ENCODE assay signal across 1 cellular context in the genomic region with DNA sequence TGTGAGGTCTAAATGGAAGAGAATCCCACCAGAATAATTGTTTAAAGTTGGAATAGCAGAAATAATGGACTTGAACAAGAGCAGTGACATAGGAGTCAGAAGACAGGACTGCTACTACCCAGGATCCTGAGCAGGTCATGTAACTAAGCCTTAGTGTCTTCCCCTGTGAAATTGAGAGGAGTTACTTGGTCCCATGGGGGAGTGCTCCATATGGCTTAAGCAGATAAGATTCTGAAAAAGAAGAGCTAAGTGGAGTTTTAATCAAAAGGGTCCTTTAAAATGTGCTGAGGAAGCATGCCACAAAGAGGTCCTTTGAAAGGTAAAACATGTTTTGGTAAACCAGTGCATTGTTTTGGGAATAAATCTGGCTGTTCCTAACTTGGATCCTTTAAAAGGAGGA.
A peak's percentile ranks its signal among the peaks of the same experiment; 100 is the strongest.
TF ChIP-seq lines count a peak whose summit lies in the region.

No MANE protein-coding gene starts in this region.

TF ChIP-seq in K562, 482 proteins besides CTCF, POLR2A, EP300 and RAD21 (continued from another document and continues in another):
- TF ChIP-seq, protein P1, sequence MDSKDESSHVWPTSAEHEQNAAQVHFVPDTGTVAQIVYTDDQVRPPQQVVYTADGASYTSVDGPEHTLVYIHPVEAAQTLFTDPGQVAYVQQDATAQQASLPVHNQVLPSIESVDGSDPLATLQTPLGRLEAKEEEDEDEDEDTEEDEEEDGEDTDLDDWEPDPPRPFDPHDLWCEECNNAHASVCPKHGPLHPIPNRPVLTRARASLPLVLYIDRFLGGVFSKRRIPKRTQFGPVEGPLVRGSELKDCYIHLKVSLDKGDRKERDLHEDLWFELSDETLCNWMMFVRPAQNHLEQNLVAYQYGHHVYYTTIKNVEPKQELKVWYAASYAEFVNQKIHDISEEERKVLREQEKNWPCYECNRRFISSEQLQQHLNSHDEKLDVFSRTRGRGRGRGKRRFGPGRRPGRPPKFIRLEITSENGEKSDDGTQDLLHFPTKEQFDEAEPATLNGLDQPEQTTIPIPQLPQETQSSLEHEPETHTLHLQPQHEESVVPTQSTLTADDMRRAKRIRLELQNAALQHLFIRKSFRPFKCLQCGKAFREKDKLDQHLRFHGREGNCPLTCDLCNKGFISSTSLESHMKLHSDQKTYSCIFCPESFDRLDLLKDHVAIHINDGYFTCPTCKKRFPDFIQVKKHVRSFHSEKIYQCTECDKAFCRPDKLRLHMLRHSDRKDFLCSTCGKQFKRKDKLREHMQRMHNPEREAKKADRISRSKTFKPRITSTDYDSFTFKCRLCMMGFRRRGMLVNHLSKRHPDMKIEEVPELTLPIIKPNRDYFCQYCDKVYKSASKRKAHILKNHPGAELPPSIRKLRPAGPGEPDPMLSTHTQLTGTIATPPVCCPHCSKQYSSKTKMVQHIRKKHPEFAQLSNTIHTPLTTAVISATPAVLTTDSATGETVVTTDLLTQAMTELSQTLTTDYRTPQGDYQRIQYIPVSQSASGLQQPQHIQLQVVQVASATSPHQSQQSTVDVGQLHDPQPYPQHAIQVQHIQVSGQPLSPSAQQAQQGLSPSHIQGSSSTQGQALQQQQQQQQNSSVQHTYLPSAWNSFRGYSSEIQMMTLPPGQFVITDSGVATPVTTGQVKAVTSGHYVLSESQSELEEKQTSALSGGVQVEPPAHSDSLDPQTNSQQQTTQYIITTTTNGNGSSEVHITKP (IDR thresholded peaks at IDR 0.05; ENCODE audit: partially characterized antibody) = peak; percentile 98
- TF ChIP-seq OTX1 (CRISPR knock-in tag; IDR thresholded peaks at IDR 0.05) (no peak), ATF7 (IDR thresholded peaks at IDR 0.05) (peak; percentile 67), ZNF134 (CRISPR knock-in tag; conservative IDR thresholded peaks at IDR 0.05) (no peak), RFX1 (IDR thresholded peaks at IDR 0.05) (peak; percentile 20; the same call in 1 of the 2 replicates), MAFG (tag; conservative IDR thresholded peaks at IDR 0.05) (peak; percentile 81), SAFB2 (IDR thresholded peaks at IDR 0.05; ENCODE audit: borderline replicate concordance, low read depth, low read length, severe bottlenecking) (no peak), NR2C2 (CRISPR knock-in tag; IDR thresholded peaks at IDR 0.05) (no peak), NR2C2 (tag; IDR thresholded peaks at IDR 0.05) (peak; percentile 46; the same call in 1 of the 2 replicates), CBX5 (IDR thresholded peaks at IDR 0.05; ENCODE audit: borderline replicate concordance, low read depth) (no peak), IFI16 (CRISPR knock-in tag; IDR thresholded peaks at IDR 0.05) (no peak), SMARCA5 (IDR thresholded peaks at IDR 0.05) (no peak), SMAD1 (IDR thresholded peaks at IDR 0.05; ENCODE audit: low read depth, low read length, partially characterized antibody) (no peak), ZNF197 (CRISPR knock-in tag; IDR thresholded peaks at IDR 0.05; ENCODE audit: low read depth) (no peak), HNRNPL (IDR thresholded peaks at IDR 0.05; ENCODE audit: low read depth, low read length) (no peak), ZNF174 (CRISPR knock-in tag; IDR thresholded peaks at IDR 0.05) (no peak), RBM39 (optimal IDR thresholded peaks at IDR 0.05; ENCODE audit: low read depth, low read length) (no peak), CCNT2 (IDR thresholded peaks at IDR 0.05; ENCODE audit: borderline replicate concordance, extremely low read depth, insufficient read length, low read depth, low read length) (peak; percentile 60), CBX8 (IDR thresholded peaks at IDR 0.05; ENCODE audit: borderline replicate concordance, extremely low read depth, low read depth, low read length, poor library complexity, severe bottlenecking) (no peak), SIN3A (IDR thresholded peaks at IDR 0.05; ENCODE audit: borderline replicate concordance in 2 of 2, control insufficient read depth in 1 of 2, low read depth in 2 of 2, low read length in 2 of 2) (no peak), ZFP30 (CRISPR knock-in tag; IDR thresholded peaks at IDR 0.05; ENCODE audit: borderline replicate concordance) (no peak), NBN (IDR thresholded peaks at IDR 0.05; ENCODE audit: low read depth) (no peak; the same call in none of the 2 replicates), ZNF121 (CRISPR knock-in tag; conservative IDR thresholded peaks at IDR 0.05) (no peak), SMARCC2 (IDR thresholded peaks at IDR 0.05; ENCODE audit: low read depth) (peak; percentile 85)
- TF ChIP-seq, protein P2, sequence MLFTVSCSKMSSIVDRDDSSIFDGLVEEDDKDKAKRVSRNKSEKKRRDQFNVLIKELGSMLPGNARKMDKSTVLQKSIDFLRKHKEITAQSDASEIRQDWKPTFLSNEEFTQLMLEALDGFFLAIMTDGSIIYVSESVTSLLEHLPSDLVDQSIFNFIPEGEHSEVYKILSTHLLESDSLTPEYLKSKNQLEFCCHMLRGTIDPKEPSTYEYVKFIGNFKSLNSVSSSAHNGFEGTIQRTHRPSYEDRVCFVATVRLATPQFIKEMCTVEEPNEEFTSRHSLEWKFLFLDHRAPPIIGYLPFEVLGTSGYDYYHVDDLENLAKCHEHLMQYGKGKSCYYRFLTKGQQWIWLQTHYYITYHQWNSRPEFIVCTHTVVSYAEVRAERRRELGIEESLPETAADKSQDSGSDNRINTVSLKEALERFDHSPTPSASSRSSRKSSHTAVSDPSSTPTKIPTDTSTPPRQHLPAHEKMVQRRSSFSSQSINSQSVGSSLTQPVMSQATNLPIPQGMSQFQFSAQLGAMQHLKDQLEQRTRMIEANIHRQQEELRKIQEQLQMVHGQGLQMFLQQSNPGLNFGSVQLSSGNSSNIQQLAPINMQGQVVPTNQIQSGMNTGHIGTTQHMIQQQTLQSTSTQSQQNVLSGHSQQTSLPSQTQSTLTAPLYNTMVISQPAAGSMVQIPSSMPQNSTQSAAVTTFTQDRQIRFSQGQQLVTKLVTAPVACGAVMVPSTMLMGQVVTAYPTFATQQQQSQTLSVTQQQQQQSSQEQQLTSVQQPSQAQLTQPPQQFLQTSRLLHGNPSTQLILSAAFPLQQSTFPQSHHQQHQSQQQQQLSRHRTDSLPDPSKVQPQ (CRISPR knock-in tag; IDR thresholded peaks at IDR 0.05; ENCODE audit: borderline replicate concordance) = no peak
- TF ChIP-seq, protein P3, sequence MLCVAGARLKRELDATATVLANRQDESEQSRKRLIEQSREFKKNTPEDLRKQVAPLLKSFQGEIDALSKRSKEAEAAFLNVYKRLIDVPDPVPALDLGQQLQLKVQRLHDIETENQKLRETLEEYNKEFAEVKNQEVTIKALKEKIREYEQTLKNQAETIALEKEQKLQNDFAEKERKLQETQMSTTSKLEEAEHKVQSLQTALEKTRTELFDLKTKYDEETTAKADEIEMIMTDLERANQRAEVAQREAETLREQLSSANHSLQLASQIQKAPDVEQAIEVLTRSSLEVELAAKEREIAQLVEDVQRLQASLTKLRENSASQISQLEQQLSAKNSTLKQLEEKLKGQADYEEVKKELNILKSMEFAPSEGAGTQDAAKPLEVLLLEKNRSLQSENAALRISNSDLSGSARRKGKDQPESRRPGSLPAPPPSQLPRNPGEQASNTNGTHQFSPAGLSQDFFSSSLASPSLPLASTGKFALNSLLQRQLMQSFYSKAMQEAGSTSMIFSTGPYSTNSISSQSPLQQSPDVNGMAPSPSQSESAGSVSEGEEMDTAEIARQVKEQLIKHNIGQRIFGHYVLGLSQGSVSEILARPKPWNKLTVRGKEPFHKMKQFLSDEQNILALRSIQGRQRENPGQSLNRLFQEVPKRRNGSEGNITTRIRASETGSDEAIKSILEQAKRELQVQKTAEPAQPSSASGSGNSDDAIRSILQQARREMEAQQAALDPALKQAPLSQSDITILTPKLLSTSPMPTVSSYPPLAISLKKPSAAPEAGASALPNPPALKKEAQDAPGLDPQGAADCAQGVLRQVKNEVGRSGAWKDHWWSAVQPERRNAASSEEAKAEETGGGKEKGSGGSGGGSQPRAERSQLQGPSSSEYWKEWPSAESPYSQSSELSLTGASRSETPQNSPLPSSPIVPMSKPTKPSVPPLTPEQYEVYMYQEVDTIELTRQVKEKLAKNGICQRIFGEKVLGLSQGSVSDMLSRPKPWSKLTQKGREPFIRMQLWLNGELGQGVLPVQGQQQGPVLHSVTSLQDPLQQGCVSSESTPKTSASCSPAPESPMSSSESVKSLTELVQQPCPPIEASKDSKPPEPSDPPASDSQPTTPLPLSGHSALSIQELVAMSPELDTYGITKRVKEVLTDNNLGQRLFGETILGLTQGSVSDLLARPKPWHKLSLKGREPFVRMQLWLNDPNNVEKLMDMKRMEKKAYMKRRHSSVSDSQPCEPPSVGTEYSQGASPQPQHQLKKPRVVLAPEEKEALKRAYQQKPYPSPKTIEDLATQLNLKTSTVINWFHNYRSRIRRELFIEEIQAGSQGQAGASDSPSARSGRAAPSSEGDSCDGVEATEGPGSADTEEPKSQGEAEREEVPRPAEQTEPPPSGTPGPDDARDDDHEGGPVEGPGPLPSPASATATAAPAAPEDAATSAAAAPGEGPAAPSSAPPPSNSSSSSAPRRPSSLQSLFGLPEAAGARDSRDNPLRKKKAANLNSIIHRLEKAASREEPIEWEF (CRISPR knock-in tag; IDR thresholded peaks at IDR 0.05) = no peak
- TF ChIP-seq, protein P4, sequence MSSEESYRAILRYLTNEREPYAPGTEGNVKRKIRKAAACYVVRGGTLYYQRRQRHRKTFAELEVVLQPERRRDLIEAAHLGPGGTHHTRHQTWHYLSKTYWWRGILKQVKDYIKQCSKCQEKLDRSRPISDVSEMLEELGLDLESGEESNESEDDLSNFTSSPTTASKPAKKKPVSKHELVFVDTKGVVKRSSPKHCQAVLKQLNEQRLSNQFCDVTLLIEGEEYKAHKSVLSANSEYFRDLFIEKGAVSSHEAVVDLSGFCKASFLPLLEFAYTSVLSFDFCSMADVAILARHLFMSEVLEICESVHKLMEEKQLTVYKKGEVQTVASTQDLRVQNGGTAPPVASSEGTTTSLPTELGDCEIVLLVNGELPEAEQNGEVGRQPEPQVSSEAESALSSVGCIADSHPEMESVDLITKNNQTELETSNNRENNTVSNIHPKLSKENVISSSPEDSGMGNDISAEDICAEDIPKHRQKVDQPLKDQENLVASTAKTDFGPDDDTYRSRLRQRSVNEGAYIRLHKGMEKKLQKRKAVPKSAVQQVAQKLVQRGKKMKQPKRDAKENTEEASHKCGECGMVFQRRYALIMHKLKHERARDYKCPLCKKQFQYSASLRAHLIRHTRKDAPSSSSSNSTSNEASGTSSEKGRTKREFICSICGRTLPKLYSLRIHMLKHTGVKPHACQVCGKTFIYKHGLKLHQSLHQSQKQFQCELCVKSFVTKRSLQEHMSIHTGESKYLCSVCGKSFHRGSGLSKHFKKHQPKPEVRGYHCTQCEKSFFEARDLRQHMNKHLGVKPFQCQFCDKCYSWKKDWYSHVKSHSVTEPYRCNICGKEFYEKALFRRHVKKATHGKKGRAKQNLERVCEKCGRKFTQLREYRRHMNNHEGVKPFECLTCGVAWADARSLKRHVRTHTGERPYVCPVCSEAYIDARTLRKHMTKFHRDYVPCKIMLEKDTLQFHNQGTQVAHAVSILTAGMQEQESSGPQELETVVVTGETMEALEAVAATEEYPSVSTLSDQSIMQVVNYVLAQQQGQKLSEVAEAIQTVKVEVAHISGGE (CRISPR knock-in tag; IDR thresholded peaks at IDR 0.05) = 0 out of 6 replicates have a peak, but pooled peaks of 1 of the 3 experiments have one; percentile 23
- TF ChIP-seq, protein P5, sequence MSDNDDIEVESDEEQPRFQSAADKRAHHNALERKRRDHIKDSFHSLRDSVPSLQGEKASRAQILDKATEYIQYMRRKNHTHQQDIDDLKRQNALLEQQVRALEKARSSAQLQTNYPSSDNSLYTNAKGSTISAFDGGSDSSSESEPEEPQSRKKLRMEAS (CRISPR knock-in tag; IDR thresholded peaks at IDR 0.05) = no peak
- TF ChIP-seq, protein P6, sequence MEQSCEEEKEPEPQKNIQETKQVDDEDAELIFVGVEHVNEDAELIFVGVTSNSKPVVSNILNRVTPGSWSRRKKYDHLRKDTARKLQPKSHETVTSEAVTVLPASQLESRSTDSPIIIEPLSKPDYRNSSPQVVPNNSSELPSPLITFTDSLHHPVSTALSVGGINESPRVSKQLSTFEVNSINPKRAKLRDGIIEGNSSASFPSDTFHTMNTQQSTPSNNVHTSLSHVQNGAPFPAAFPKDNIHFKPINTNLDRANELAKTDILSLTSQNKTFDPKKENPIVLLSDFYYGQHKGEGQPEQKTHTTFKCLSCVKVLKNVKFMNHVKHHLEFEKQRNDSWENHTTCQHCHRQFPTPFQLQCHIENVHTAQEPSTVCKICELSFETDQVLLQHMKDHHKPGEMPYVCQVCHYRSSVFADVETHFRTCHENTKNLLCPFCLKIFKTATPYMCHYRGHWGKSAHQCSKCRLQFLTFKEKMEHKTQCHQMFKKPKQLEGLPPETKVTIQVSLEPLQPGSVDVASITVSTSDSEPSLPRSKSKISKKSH (CRISPR knock-in tag; IDR thresholded peaks at IDR 0.05) = no peak
- TF ChIP-seq, protein P7, sequence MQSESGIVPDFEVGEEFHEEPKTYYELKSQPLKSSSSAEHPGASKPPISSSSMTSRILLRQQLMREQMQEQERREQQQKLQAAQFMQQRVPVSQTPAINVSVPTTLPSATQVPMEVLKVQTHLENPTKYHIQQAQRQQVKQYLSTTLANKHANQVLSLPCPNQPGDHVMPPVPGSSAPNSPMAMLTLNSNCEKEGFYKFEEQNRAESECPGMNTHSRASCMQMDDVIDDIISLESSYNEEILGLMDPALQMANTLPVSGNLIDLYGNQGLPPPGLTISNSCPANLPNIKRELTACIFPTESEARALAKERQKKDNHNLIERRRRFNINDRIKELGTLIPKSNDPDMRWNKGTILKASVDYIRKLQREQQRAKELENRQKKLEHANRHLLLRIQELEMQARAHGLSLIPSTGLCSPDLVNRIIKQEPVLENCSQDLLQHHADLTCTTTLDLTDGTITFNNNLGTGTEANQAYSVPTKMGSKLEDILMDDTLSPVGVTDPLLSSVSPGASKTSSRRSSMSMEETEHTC (IDR thresholded peaks at IDR 0.05) = no peak
- TF ChIP-seq, protein P8, sequence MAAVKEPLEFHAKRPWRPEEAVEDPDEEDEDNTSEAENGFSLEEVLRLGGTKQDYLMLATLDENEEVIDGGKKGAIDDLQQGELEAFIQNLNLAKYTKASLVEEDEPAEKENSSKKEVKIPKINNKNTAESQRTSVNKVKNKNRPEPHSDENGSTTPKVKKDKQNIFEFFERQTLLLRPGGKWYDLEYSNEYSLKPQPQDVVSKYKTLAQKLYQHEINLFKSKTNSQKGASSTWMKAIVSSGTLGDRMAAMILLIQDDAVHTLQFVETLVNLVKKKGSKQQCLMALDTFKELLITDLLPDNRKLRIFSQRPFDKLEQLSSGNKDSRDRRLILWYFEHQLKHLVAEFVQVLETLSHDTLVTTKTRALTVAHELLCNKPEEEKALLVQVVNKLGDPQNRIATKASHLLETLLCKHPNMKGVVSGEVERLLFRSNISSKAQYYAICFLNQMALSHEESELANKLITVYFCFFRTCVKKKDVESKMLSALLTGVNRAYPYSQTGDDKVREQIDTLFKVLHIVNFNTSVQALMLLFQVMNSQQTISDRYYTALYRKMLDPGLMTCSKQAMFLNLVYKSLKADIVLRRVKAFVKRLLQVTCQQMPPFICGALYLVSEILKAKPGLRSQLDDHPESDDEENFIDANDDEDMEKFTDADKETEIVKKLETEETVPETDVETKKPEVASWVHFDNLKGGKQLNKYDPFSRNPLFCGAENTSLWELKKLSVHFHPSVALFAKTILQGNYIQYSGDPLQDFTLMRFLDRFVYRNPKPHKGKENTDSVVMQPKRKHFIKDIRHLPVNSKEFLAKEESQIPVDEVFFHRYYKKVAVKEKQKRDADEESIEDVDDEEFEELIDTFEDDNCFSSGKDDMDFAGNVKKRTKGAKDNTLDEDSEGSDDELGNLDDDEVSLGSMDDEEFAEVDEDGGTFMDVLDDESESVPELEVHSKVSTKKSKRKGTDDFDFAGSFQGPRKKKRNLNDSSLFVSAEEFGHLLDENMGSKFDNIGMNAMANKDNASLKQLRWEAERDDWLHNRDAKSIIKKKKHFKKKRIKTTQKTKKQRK (IDR thresholded peaks at IDR 0.05; ENCODE audit: borderline replicate concordance, low read depth, low read length) = no peak
